Comparison of ENCODE assay signal across 8 cellular contexts in genomic region chr1:150321826-150322166, GRCh38. TPM values are rescaled to one million over a fixed set of nuclear protein-coding genes. Genes with fewer than 3 reads are reported as not detected.
DNase-seq lines count a peak whose midpoint lies in the region; ATAC-seq and TF ChIP-seq lines count a peak whose summit lies in the region.

No MANE protein-coding gene starts in this region.

- H3K9ac ChIP-seq in OCI-LY1 (ENCODE audit: low read length) = peak overlapping the region; percentile 89
- peak overlapping the region; percentile 90 for H3K9ac ChIP-seq in endocrine pancreas (ENCODE audit: control insufficient read depth, insufficient read depth, low read length)

- H3K4me3 ChIP-seq in OCI-LY1 (ENCODE audit: low read depth, low read length, poor library complexity, severe bottlenecking) (peak overlapping the region; percentile 85), endocrine pancreas (ENCODE audit: control insufficient read depth, insufficient read depth, low read length) (peak overlapping the region; percentile 92), neuron (ENCODE audit: low read length) (peak overlapping the region; percentile 91)

- H3K79me2 ChIP-seq in OCI-LY1 (ENCODE audit: insufficient read depth, low read length) = peaks cover 15% of the 10 kb centered on the region

- no peaks in the 10 kb centered on the region for H3K9me2 ChIP-seq in OCI-LY1 (ENCODE audit: low read depth, low read length)

- peak overlapping the region; percentile 43 for H3K27ac ChIP-seq in OCI-LY1 (ENCODE audit: low read depth, low read length, poor library complexity, severe bottlenecking)

- H3K9me3 ChIP-seq in OCI-LY1 (ENCODE audit: low read length) (no peaks in the 10 kb centered on the region), endocrine pancreas (ENCODE audit: control insufficient read depth, low read length) (no peaks in the 10 kb centered on the region), neuron (ENCODE audit: low read length) (no peaks in the 10 kb centered on the region)

- ATAC-seq in HG02870 (IDR thresholded peaks at IDR 0.05; ENCODE audit: unreplicated experiment) = no peak

- H3K4me1 ChIP-seq in OCI-LY1 (ENCODE audit: insufficient read depth, low read length, severe bottlenecking) = peaks cover 14% of the 10 kb centered on the region
- H3K4me1 ChIP-seq in endocrine pancreas (ENCODE audit: control insufficient read depth, insufficient read depth, low read length) = peaks cover 7% of the 10 kb centered on the region
- peaks cover 7% of the 10 kb centered on the region for H3K4me1 ChIP-seq in neuron (ENCODE audit: insufficient read depth, low read length)

- H2AFZ ChIP-seq in OCI-LY1 (ENCODE audit: low read length) (no peak overlapping the region), neuron (ENCODE audit: low read depth, low read length) (no peak overlapping the region)

- H4K20me1 ChIP-seq in OCI-LY1 (ENCODE audit: insufficient read depth, low read length) = no peaks in the 10 kb centered on the region

- no peaks in the 10 kb centered on the region for H3F3A ChIP-seq in OCI-LY1 (ENCODE audit: insufficient read depth, low read length)

- peak overlapping the region; percentile 93 for H3K4me2 ChIP-seq in OCI-LY1 (ENCODE audit: low read length)

- DNase-seq in GM03348 (ENCODE audit: low spot score) (peak; percentile 11), epidermal melanocyte (ENCODE audit: insufficient read length, low spot score) (no peak), HuH-7 (ENCODE audit: low spot score) (no peak), cerebellum (ENCODE audit: low spot score) (no peak)

- H3K27me3 ChIP-seq in OCI-LY1 (ENCODE audit: insufficient read depth, low read length) (no peaks in the 10 kb centered on the region), endocrine pancreas (ENCODE audit: control insufficient read depth, insufficient read depth, low read length) (no peaks in the 10 kb centered on the region), neuron (ENCODE audit: insufficient read depth, low read length) (no peaks in the 10 kb centered on the region)

- TF ChIP-seq CTCF in OCI-LY1 (IDR thresholded peaks at IDR 0.05; ENCODE audit: low read length) = no peak

- peaks cover 26% of the 10 kb centered on the region for H3K36me3 ChIP-seq in OCI-LY1 (ENCODE audit: insufficient read depth, low read length)
- H3K36me3 ChIP-seq in endocrine pancreas (ENCODE audit: control insufficient read depth, insufficient read depth, low read length) = peaks cover 5% of the 10 kb centered on the region
- peaks cover 27% of the 10 kb centered on the region for H3K36me3 ChIP-seq in neuron (ENCODE audit: insufficient read depth, low read length)

RNA-seq across cellular contexts. Expression of gene PRPF3, which starts 0.5 kb away (rescaled TPM):
- 62.6 TPM for total RNA-seq in cerebellum

RNA-seq across cellular contexts. Expression of gene MRPS21, which starts 28.1 kb away (rescaled TPM):
- 33.3 TPM for total RNA-seq in cerebellum

RNA-seq across cellular contexts. Expression of gene CIART, which starts 39.4 kb away (rescaled TPM):
- 4.4 TPM for total RNA-seq in cerebellum

RNA-seq across cellular contexts. Expression of gene RPRD2, which starts 42.2 kb away (rescaled TPM):
- total RNA-seq in cerebellum = 23.0 TPM

RNA-seq across cellular contexts. Expression of gene C1orf54, which starts 49.2 kb away (rescaled TPM):
- total RNA-seq in cerebellum = 13.5 TPM
